12 cellular contexts compared by ENCODE assay signal in the genomic region with DNA sequence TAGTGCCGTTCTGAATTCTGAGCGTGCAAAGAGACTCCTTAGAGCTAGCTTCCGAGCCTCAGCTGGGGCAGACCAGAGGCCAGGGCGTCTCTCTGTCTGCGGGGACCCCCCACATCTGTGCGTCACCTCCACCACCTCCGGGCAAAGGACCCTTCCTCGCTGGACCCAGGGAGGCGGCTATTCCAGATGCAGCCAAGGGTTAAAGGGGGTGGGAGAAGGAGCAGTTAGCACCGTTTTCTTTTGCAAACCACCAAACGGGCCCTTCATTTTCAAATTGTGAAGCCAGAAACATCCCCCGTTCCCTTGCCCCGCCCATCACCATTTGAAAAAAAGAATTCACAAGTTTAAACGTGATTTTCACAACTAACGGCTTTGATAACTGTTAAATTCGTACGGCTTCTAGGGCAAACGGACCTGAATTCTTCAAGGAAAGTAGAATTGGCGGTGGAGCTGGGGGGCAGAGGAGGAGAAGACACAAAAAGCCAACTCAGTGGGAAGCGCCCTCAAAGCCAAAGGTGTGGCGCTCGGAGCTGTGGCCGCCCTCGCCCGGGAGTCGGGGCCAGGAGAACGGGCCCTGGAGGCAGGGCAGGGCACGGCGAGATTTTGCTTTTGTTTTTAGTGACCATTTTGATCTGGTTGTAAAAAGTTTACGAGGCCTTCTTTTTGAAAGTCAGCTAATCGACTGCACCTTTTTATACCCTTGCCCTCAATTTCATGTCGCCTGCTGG. TPM values are rescaled to one million over a fixed set of nuclear protein-coding genes. Genes with fewer than 3 reads are reported as not detected.
DNase-seq lines count a peak whose midpoint lies in the region; ATAC-seq, FAIRE-seq and TF ChIP-seq lines count a peak whose summit lies in the region.
"Had no signal": no experiment of that assay in that cellular context is flagged by ENCODE, and none has a peak within 500 bp of the region (broad histone marks: within the 10 kb centered on the region; RNA-seq: fewer than 3 reads in every experiment).

No MANE protein-coding gene starts in this region.

- H3K27me3 ChIP-seq in CD8-positive, alpha-beta T cell (ENCODE audit: insufficient read depth, low read length), result peaks cover 40% of the 10 kb centered on the region
- H3K27me3 ChIP-seq in gastroesophageal sphincter (peaks cover 99% of the 10 kb centered on the region), pancreas (peaks cover 0 to 63% (median 9%) of the 10 kb centered on the region in 4 donors), small intestine (ENCODE audit: control insufficient read depth in 2 of 2, insufficient read depth in 2 of 2, low read length in 2 of 2) (peaks cover 11 to 17% of the 10 kb centered on the region in 2 donors)

- H3K4me3 Mint-ChIP-seq in CD8-positive, alpha-beta T cell, result peak overlapping the region; percentile 62

- H3K36me3 ChIP-seq in CD8-positive, alpha-beta T cell (ENCODE audit: insufficient read depth, low read length), result no peaks in the 10 kb centered on the region
- no peaks in the 10 kb centered on the region for H3K36me3 ChIP-seq in gastroesophageal sphincter
- H3K36me3 ChIP-seq in pancreas, result no peaks in the 10 kb centered on the region
- no peaks in the 10 kb centered on the region for H3K36me3 ChIP-seq in small intestine (ENCODE audit: control insufficient read depth in 2 of 2, insufficient read depth in 2 of 2, low read length in 2 of 2)

- H3K27ac Mint-ChIP-seq in CD8-positive, alpha-beta T cell, result no peak overlapping the region

- no peaks in the 10 kb centered on the region for H3K9me3 Mint-ChIP-seq in CD8-positive, alpha-beta T cell

- TF ChIP-seq CTCF in CD8-positive, alpha-beta T cell (IDR thresholded peaks at IDR 0.05), result no peak
- TF ChIP-seq CTCF in VCaP (conservative IDR thresholded peaks at IDR 0.05), result peak; percentile 28
- TF ChIP-seq CTCF in gastroesophageal sphincter (IDR thresholded peaks at IDR 0.05), result no peak
- TF ChIP-seq CTCF in pancreas (IDR thresholded peaks at IDR 0.05), result no peak

- intact Hi-C loops in CD8-positive, alpha-beta T cell (cut with DNase I, micrococcal nuclease), result no loop called here
- intact Hi-C loops in pancreas (cut with DNase I), result loop anchor here in 2 of 3 donors (5.0 kb wide), 2 partner anchors 314 to 319 kb away; no protein-coding TSS in a partner anchor

- CTCF ChIA-PET in CD8-positive, alpha-beta T cell (lab: Charles Lee), result interaction anchor here (1.0 to 2.0 kb wide), 5 partner anchors 8 to 296 kb away, joined by 4 to 13 read pairs (median 6); no protein-coding TSS in a partner anchor

- no peak for DNase-seq in CD8-positive, alpha-beta T cell
- peak in 1 of 6 donors; percentile 63 for DNase-seq in pancreas
- DNase-seq in HTR-8/SVneo (ENCODE audit: insufficient read length, low spot score), result no peak
- DNase-seq in small intestine, result no peak
- DNase-seq in NCI-H526 treated with DMSO at 0.1 percent for 48 hours (lab: John Stamatoyannopoulos, UW), result no peak
- DNase-seq: substantia nigra, T-helper 9 cell had no signal

- H3K4me3 ChIP-seq in CD8-positive, alpha-beta T cell (ENCODE audit: low read depth, low read length), result peak overlapping the region; percentile 37
- H3K4me3 ChIP-seq in gastroesophageal sphincter (peak overlapping the region in 1 of 2 donors; percentile 60), pancreas (peak overlapping the region in 3 of 4 donors; percentile 8 to 36 (median 24)), small intestine (ENCODE audit: low read depth in 1 of 2, low read length in 2 of 2) (peak overlapping the region in 1 of 2 donors; percentile 34)

- H3K36me3 Mint-ChIP-seq in CD8-positive, alpha-beta T cell, result no peaks in the 10 kb centered on the region

- H3K27me3 Mint-ChIP-seq in CD8-positive, alpha-beta T cell (ENCODE audit: low read depth), result peaks cover 77% of the 10 kb centered on the region

- H3K9me3 ChIP-seq in CD8-positive, alpha-beta T cell (ENCODE audit: low read length), result no peaks in the 10 kb centered on the region
- no peaks in the 10 kb centered on the region for H3K9me3 ChIP-seq in gastroesophageal sphincter
- H3K9me3 ChIP-seq in pancreas, result no peaks in the 10 kb centered on the region
- no peaks in the 10 kb centered on the region for H3K9me3 ChIP-seq in small intestine (ENCODE audit: control insufficient read depth, low read depth)

- no peak for TF ChIP-seq POLR2A in gastroesophageal sphincter (IDR thresholded peaks at IDR 0.05)

- H3K4me1 Mint-ChIP-seq in CD8-positive, alpha-beta T cell (ENCODE audit: low read depth), result peaks cover 34% of the 10 kb centered on the region

- no peak for ATAC-seq in CD8-positive, alpha-beta T cell
- ATAC-seq in gastroesophageal sphincter (no peak), pancreas (peak in 2 of 4 donors; percentile 16 to 24), GM21737 (IDR thresholded peaks at IDR 0.05; ENCODE audit: unreplicated experiment) (no peak)

- no peak for TF ChIP-seq EP300 in gastroesophageal sphincter (IDR thresholded peaks at IDR 0.05)

- 26 to 30% methylated on average over 10 to 23 of the region's 32 CpGs for WGBS in gastroesophageal sphincter (ENCODE audit: low coverage in 1 of 2), 2 donors
- WGBS in pancreas, 2 donors, result 12% methylated on average over 32 of the region's 32 CpGs
- WGBS in small intestine, 3 donors, result 5 to 8% (median 7%) methylated on average over 32 of the region's 32 CpGs

- FAIRE-seq in pancreas (lab: Jason Lieb, UNC), result no peak
- no peak for FAIRE-seq in HTR-8/SVneo (lab: Jason Lieb, UNC)
- FAIRE-seq in small intestine (lab: Jason Lieb, UNC), result no peak
- FAIRE-seq: GM18507 had no signal

- POLR2A ChIA-PET in CD8-positive, alpha-beta T cell (lab: Charles Lee), result no interaction called here

- no peak overlapping the region for H3K27ac ChIP-seq in CD8-positive, alpha-beta T cell (ENCODE audit: low read depth, low read length)
- no peak overlapping the region for H3K27ac ChIP-seq in VCaP
- peak overlapping the region in 3 of 4 donors; percentile 61 to 77 (median 71) for H3K27ac ChIP-seq in gastroesophageal sphincter
- H3K27ac ChIP-seq in pancreas, result no peak overlapping the region
- H3K27ac ChIP-seq in small intestine (ENCODE audit: low read depth in 1 of 2, low read length in 1 of 2), result peak overlapping the region in 1 of 2 donors; percentile 55

- H3K4me1 ChIP-seq in CD8-positive, alpha-beta T cell (ENCODE audit: insufficient read depth, low read length), result peaks cover 34% of the 10 kb centered on the region
- H3K4me1 ChIP-seq in gastroesophageal sphincter, result peaks cover 0 to 49% (median 9%) of the 10 kb centered on the region in 3 donors
- peaks cover 0 to 21% (median 2%) of the 10 kb centered on the region in 3 donors for H3K4me1 ChIP-seq in pancreas
- peaks cover 0 to 4% of the 10 kb centered on the region in 2 donors for H3K4me1 ChIP-seq in small intestine (ENCODE audit: control insufficient read depth in 2 of 2, insufficient read depth in 1 of 2, low read depth in 1 of 2, low read length in 1 of 2)

RNA-seq across cellular contexts. Expression of a gene that starts 3.3 kb away (rescaled TPM):
- not detected for total RNA-seq in CD8-positive, alpha-beta T cell
- total RNA-seq in gastroesophageal sphincter (100 to 1,000 TPM in 3 of 4 donors, 10 to 100 TPM in 1; 92.2 to 164 (median 130) TPM), pancreas (10 to 100 TPM in 4 of 6 donors, 1 to 10 TPM in 2; 5.3 to 43.0 (median 16.1) TPM)
- polyA plus RNA-seq in pancreas (1 to 10 TPM; 2.6 to 3.5 TPM), small intestine (10 to 100 TPM in 1 of 3 donors, 1 to 10 TPM in 1, under 1 TPM in 1; 0.67 to 12.9 (median 2.4) TPM)
- total RNA-seq: HT1080 had no signal

Comparison
In these comparisons a context has a peak if more than half of its experiments do, and no peak if none do; other contexts are left out.
1. H3K27ac ChIP-seq: peak in gastroesophageal sphincter (3 of 4); none in CD8-positive, alpha-beta T cell (single experiment), VCaP (single experiment) and pancreas (0 of 4).
2. RNA of a gene that starts 3.3 kb away (total RNA-seq): 92.2 to 164 TPM in gastroesophageal sphincter and 5.3 to 43.0 TPM in pancreas; not detected in CD8-positive, alpha-beta T cell; every median in the first group is over 4 times any median in the second.
3. intact Hi-C loops: an anchor here in pancreas (5.0 kb wide); none called in CD8-positive, alpha-beta T cell.